In the genomic region with DNA sequence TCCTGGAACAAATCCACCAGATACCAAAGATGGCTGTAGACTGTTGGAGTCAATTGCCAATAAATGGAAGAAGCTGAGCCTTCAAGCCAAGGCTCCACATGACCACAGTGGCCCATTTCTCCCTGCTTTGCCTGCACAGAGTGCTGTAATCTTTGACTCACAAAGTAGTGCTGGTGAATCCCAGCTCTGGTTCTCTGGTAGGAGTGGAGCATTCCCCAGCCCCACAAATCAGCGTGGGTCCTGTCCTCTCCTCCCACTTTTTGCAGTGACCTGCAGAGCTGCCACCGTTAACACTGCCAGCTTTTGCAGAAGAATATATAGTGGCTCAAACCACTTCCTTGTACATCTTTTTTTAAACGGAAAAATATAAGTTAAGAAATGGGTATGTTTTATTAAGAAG, we compare ENCODE assay signal across 21 cellular contexts.
DNase-seq lines count a peak whose midpoint lies in the region; ATAC-seq and TF ChIP-seq lines count a peak whose summit lies in the region.
"Had no signal": no experiment of that assay in that cellular context is flagged by ENCODE, and none has a peak within 500 bp of the region (broad histone marks: within the 10 kb centered on the region; RNA-seq: fewer than 3 reads in every experiment).

No MANE protein-coding gene starts in this region.

- peak overlapping the region; percentile 55 to 60 for H3K27ac ChIP-seq in coronary artery

- no peak for TF ChIP-seq CTCF in coronary artery (IDR thresholded peaks at IDR 0.05)

- H3K36me3 ChIP-seq in MG63, result no peaks in the 10 kb centered on the region; the same call in 1 of the 2 replicates

- H3K27me3 ChIP-seq in MG63, result no peaks in the 10 kb centered on the region
- H3K27me3 ChIP-seq: esophagus squamous epithelium, transverse colon had no signal

- H3K4me1 Mint-ChIP-seq in activated naive CD8-positive, alpha-beta T cell treated with anti-CD3 and anti-CD28 coated beads, Interleukin-2, amount 50 U/mL, for 24 hours, result peaks cover 6% of the 10 kb centered on the region
- H3K4me1 Mint-ChIP-seq: activated naive CD4-positive, alpha-beta T cell treated with anti-CD3 and anti-CD28 coated beads, Interleukin-2, amount 10 ng/mL, durations not matched to agents 7 days and 5 days; nephron had no signal

- intact Hi-C loops in sciatic nerve (cut with DNase I), result no loop called here

- H3K27me3 Mint-ChIP-seq in activated naive CD8-positive, alpha-beta T cell treated with anti-CD3 and anti-CD28 coated beads, Interleukin-2, amount 50 U/mL, for 24 hours, result no peaks in the 10 kb centered on the region
- H3K27me3 Mint-ChIP-seq: activated naive CD4-positive, alpha-beta T cell treated with anti-CD3 and anti-CD28 coated beads, Interleukin-2, amount 10 ng/mL, durations not matched to agents 7 days and 5 days; progenitor cell of endocrine pancreas; T-cell had no signal

- DNase-seq in EL (peak; percentile 4), Kasumi-1 (lab: John Stamatoyannopoulos, UW) (peak; percentile 19 to 36), coronary artery (ENCODE audit: low spot score) (no peak), sciatic nerve (ENCODE audit: low spot score) (no peak), MG63 (no peak)
- no peak for DNase-seq in activated effector memory CD4-positive, alpha-beta T cell treated with anti-CD3 and anti-CD28 coated beads, Interleukin-2, amount 50 U/mL, for 16 hours
- no peak for DNase-seq in activated naive CD8-positive, alpha-beta T cell treated with anti-CD3 and anti-CD28 coated beads, Interleukin-2, amount 50 U/mL, for 24 hours
- DNase-seq: activated naive CD4-positive, alpha-beta T cell treated with anti-CD3 and anti-CD28 coated beads, Interleukin-2, amount 10 ng/mL, durations not matched to agents 7 days and 5 days; cerebellar nuclear complex; effector memory CD4-positive, alpha-beta T cell; esophagus squamous epithelium; glutamatergic neuron; SHP77; stimulated activated CD4-positive, alpha-beta T cell treated with anti-CD3 and anti-CD28 coated beads, Interleukin-1b, Interleukin-23, amount 100 ng/mL, for 48 hours; stimulated activated naive CD8-positive, alpha-beta T cell treated with anti-CD3 and anti-CD28 coated beads, Interleukin-15, Interleukin-2, amounts not matched to agents 100 U/mL and 50 U/mL, for 24 hours; T-cell; transverse colon had no signal

- H3K4me3 Mint-ChIP-seq in activated naive CD8-positive, alpha-beta T cell treated with anti-CD3 and anti-CD28 coated beads, Interleukin-2, amount 50 U/mL, for 24 hours, result no peak overlapping the region
- H3K4me3 Mint-ChIP-seq: activated naive CD4-positive, alpha-beta T cell treated with anti-CD3 and anti-CD28 coated beads, Interleukin-2, amount 10 ng/mL, durations not matched to agents 7 days and 5 days; nephron; T-cell had no signal

- peaks cover 50% of the 10 kb centered on the region for H3K36me3 Mint-ChIP-seq in activated naive CD8-positive, alpha-beta T cell treated with anti-CD3 and anti-CD28 coated beads, Interleukin-2, amount 50 U/mL, for 24 hours (ENCODE audit: low read depth)

- ATAC-seq in sciatic nerve (peak; percentile 26), HG02938 (IDR thresholded peaks at IDR 0.05; ENCODE audit: unreplicated experiment) (no peak)
- ATAC-seq in activated naive CD8-positive, alpha-beta T cell treated with anti-CD3 and anti-CD28 coated beads, Interleukin-2, amount 50 U/mL, for 24 hours, result no peak
- ATAC-seq: HCT116; stimulated activated naive CD8-positive, alpha-beta T cell treated with anti-CD3 and anti-CD28 coated beads, Interleukin-15, Interleukin-2, amounts not matched to agents 100 U/mL and 50 U/mL, for 24 hours; T-cell had no signal

- no peaks in the 10 kb centered on the region for H3K9me3 ChIP-seq in MG63
- H3K9me3 ChIP-seq: esophagus squamous epithelium, transverse colon had no signal

- H3K4me3 ChIP-seq in coronary artery (no peak overlapping the region), MG63 (no peak overlapping the region)
- H3K4me3 ChIP-seq: esophagus squamous epithelium, transverse colon had no signal

- H3K27ac Mint-ChIP-seq in activated naive CD8-positive, alpha-beta T cell treated with anti-CD3 and anti-CD28 coated beads, Interleukin-2, amount 50 U/mL, for 24 hours, result no peak overlapping the region
- H3K27ac Mint-ChIP-seq: activated naive CD4-positive, alpha-beta T cell treated with anti-CD3 and anti-CD28 coated beads, Interleukin-2, amount 10 ng/mL, durations not matched to agents 7 days and 5 days; nephron; progenitor cell of endocrine pancreas had no signal

- no peaks in the 10 kb centered on the region for H3K9me3 Mint-ChIP-seq in activated naive CD8-positive, alpha-beta T cell treated with anti-CD3 and anti-CD28 coated beads, Interleukin-2, amount 50 U/mL, for 24 hours
- H3K9me3 Mint-ChIP-seq: activated naive CD4-positive, alpha-beta T cell treated with anti-CD3 and anti-CD28 coated beads, Interleukin-2, amount 10 ng/mL, durations not matched to agents 7 days and 5 days; nephron; T-cell had no signal

Comparison
In these comparisons a context has a peak if more than half of its experiments do, and no peak if none do; other contexts are left out.
1. DNase-seq: peak in EL (single experiment) and Kasumi-1 (2 of 2); none in coronary artery (single experiment), sciatic nerve (single experiment), activated effector memory CD4-positive, alpha-beta T cell treated with anti-CD3 and anti-CD28 coated beads, Interleukin-2, amount 50 U/mL, for 16 hours (single experiment), activated naive CD8-positive, alpha-beta T cell treated with anti-CD3 and anti-CD28 coated beads, Interleukin-2, amount 50 U/mL, for 24 hours (single experiment) and MG63 (single experiment).